Comparison of ENCODE assay signal across 8 cellular contexts in genomic region chr11:71540521-71541304, GRCh38.
DNase-seq lines count a peak whose midpoint lies in the region; ATAC-seq and TF ChIP-seq lines count a peak whose summit lies in the region.
"Not testable (repeated sequence)": the region's sequence is repeated elsewhere in the genome, so short reads cannot be mapped to it uniquely, and the experiment has no call there.

No MANE protein-coding gene starts in this region.

- not testable (repeated sequence) for H3K36me3 ChIP-seq in GM06990 (ENCODE audit: control insufficient read depth, insufficient read depth, low read length)

- peak; percentile 12 for TF ChIP-seq CTCF in GM06990 (IDR thresholded peaks at IDR 0.05; ENCODE audit: insufficient read depth, low read length, poor library complexity, severe bottlenecking)

- H3K4me3 ChIP-seq in GM06990 (replicated peaks; ENCODE audit: low read depth, low read length), result not testable (repeated sequence)

- not testable (repeated sequence) for H3K27me3 ChIP-seq in GM06990 (replicated peaks; ENCODE audit: control insufficient read depth, insufficient read depth, low read length)

- peak; percentile 64 for ATAC-seq in GM18498 (IDR thresholded peaks at IDR 0.05; ENCODE audit: unreplicated experiment)
- ATAC-seq in GM19351 (IDR thresholded peaks at IDR 0.05; ENCODE audit: unreplicated experiment), result peak; percentile 57
- ATAC-seq in GM21717 (IDR thresholded peaks at IDR 0.05; ENCODE audit: unreplicated experiment), result peak; percentile 65
- peak; percentile 67 for ATAC-seq in HG02852 (IDR thresholded peaks at IDR 0.05; ENCODE audit: unreplicated experiment)
- peak; percentile 44 for ATAC-seq in HG03342 (IDR thresholded peaks at IDR 0.05; ENCODE audit: unreplicated experiment)

- DNase-seq in GM06990 (ENCODE audit: extremely low read depth, insufficient read length) (peak; percentile 55), islet precursor cell (peak; percentile 6)
- DNase-seq in activated T-cell treated with anti-CD3 and anti-CD28 coated beads, Interleukin-2, amount 50 U/mL, for 48 hours, result peak; percentile 19 to 20
